In genomic region chr17:4590981-4591453, GRCh38 we compare ENCODE assay signal across 19 cellular contexts. TPM values are rescaled to one million over a fixed set of nuclear protein-coding genes. Genes with fewer than 3 reads are reported as not detected.
DNase-seq lines count a peak whose midpoint lies in the region; TF ChIP-seq lines count a peak whose summit lies in the region.
"Had no signal": no experiment of that assay in that cellular context is flagged by ENCODE, and none has a peak within 500 bp of the region (broad histone marks: within the 10 kb centered on the region; RNA-seq: fewer than 3 reads in every experiment).

No MANE protein-coding gene starts in this region.

- H3K27ac ChIP-seq in PC-9, result no peak overlapping the region
- peak overlapping the region; percentile 70 for H3K27ac ChIP-seq in skeletal muscle tissue (ENCODE audit: low read depth, low read length)
- no peak overlapping the region for H3K27ac ChIP-seq in WERI-Rb-1
- H3K27ac ChIP-seq: KMS-11 had no signal

- H3F3A ChIP-seq in PC-9 (ENCODE audit: insufficient read depth, low read depth), result no peaks in the 10 kb centered on the region

- peak overlapping the region; percentile 0 to 66 (median 53) for H3K9ac ChIP-seq in skeletal muscle tissue (ENCODE audit: low read depth in 1 of 3, low read length in 3 of 3)
- H3K9ac ChIP-seq: KMS-11, SK-N-SH had no signal

- H3K4me3 ChIP-seq in PC-9 (no peak overlapping the region), skeletal muscle tissue (ENCODE audit: low read length in 3 of 3) (peak overlapping the region in 1 of 3 donors; percentile 43), WERI-Rb-1 (ENCODE audit: low read depth, low read length) (no peak overlapping the region)
- H3K4me3 ChIP-seq: GM12878 had no signal

- no peaks in the 10 kb centered on the region for H3K36me3 ChIP-seq in PC-9 (ENCODE audit: low read depth)
- H3K36me3 ChIP-seq in skeletal muscle tissue (ENCODE audit: control insufficient read depth in 3 of 3, insufficient read depth in 3 of 3, low read length in 3 of 3), result peaks cover 7 to 9% (median 8%) of the 10 kb centered on the region in 3 donors
- H3K36me3 ChIP-seq in WERI-Rb-1, result no peaks in the 10 kb centered on the region

- POLR2A ChIA-PET in PC-9 (lab: Charles Lee; ENCODE audit: unreplicated experiment), result no interaction called here

- peaks cover 46% of the 10 kb centered on the region for H3K4me1 Mint-ChIP-seq in nephron

- DNase-seq in NCI-H524 (lab: John Stamatoyannopoulos, UW) (peak; percentile 45 to 52), NCI-H524 treated with DMSO at 0.1 percent for 48 hours (lab: John Stamatoyannopoulos, UW) (no peak), PC-9 (no peak), WERI-Rb-1 (no peak), foreskin melanocyte (no peak), NCI-H146 (lab: John Stamatoyannopoulos, UW) (no peak)
- DNase-seq: CD4-positive, alpha-beta memory T cell; DMS53; GOT3; NCI-H2029; NCI-H748 treated with DMSO at 0.1 percent for 48 hours; NK-92 treated with Interleukin-12 subunit alpha and Interleukin-12 subunit beta, amount 100 ng/mL, for 24 hours; SHP77 treated with DMSO at 0.1 percent for 48 hours had no signal

- no peaks in the 10 kb centered on the region for H3K9me3 Mint-ChIP-seq in nephron
- H3K9me3 Mint-ChIP-seq: CD4-positive, alpha-beta memory T cell had no signal

- intact Hi-C loops in PC-9 (cut with micrococcal nuclease; ENCODE audit: unreplicated experiment), result no loop called here

- no TSS peak for BruUV-seq in PC-9 (replicated peaks; lab: Mats Ljungman, UMichigan)

- no peak overlapping the region for H3K4me3 Mint-ChIP-seq in nephron
- H3K4me3 Mint-ChIP-seq: CD4-positive, alpha-beta memory T cell had no signal

- peaks cover 7% of the 10 kb centered on the region for H3K27me3 Mint-ChIP-seq in nephron (ENCODE audit: low read depth)

- H3K4me2 ChIP-seq in PC-9, result 0 out of 2 replicates have a peak overlapping the region, but pooled peaks have one; percentile 9
- H3K4me2 ChIP-seq: KMS-11, SK-N-SH had no signal

- H4K20me1 ChIP-seq in PC-9 (ENCODE audit: insufficient read depth), result no peaks in the 10 kb centered on the region

- no peaks in the 10 kb centered on the region for H3K4me1 ChIP-seq in PC-9 (replicated peaks; ENCODE audit: insufficient read depth)
- H3K4me1 ChIP-seq in skeletal muscle tissue (ENCODE audit: control insufficient read depth in 3 of 3, insufficient read depth in 3 of 3, low read length in 3 of 3), result peaks cover 73 to 89% (median 84%) of the 10 kb centered on the region in 3 donors

- TF ChIP-seq CTCF in PC-9 (conservative IDR thresholded peaks at IDR 0.05) (no peak), nephron (IDR thresholded peaks at IDR 0.05; ENCODE audit: unreplicated experiment in 3 of 3) (no peak), WERI-Rb-1 (IDR thresholded peaks at IDR 0.05; ENCODE audit: low read depth, low read length) (no peak)

- H3K9me3 ChIP-seq in PC-9 (ENCODE audit: insufficient read depth, low read depth) (no peaks in the 10 kb centered on the region), skeletal muscle tissue (ENCODE audit: control insufficient read depth in 3 of 3, low read length in 3 of 3) (no peaks in the 10 kb centered on the region), WERI-Rb-1 (ENCODE audit: severe bottlenecking) (no peaks in the 10 kb centered on the region)
- H3K9me3 ChIP-seq: SK-N-SH had no signal

- peaks cover 63% of the 10 kb centered on the region for H3K27me3 ChIP-seq in PC-9 (ENCODE audit: insufficient read depth, low read depth)
- no peaks in the 10 kb centered on the region for H3K27me3 ChIP-seq in skeletal muscle tissue (ENCODE audit: control insufficient read depth in 3 of 3, insufficient read depth in 3 of 3, low read length in 3 of 3)
- H3K27me3 ChIP-seq in WERI-Rb-1 (ENCODE audit: insufficient read depth, low read depth, severe bottlenecking), result no peaks in the 10 kb centered on the region

- no peak overlapping the region for H2AFZ ChIP-seq in PC-9

- no peaks in the 10 kb centered on the region for H3K9me2 ChIP-seq in PC-9 (ENCODE audit: insufficient read depth)
- H3K9me2 ChIP-seq: SK-N-SH had no signal

- no peaks in the 10 kb centered on the region for H3K79me2 ChIP-seq in PC-9 (ENCODE audit: low read depth)

- H3K27ac Mint-ChIP-seq in nephron, result peak overlapping the region in 2 of 3 experiments; percentile 8
- H3K27ac Mint-ChIP-seq: CD4-positive, alpha-beta memory T cell had no signal

- peaks cover 13% of the 10 kb centered on the region for H3K36me3 Mint-ChIP-seq in nephron (ENCODE audit: low read depth)
- H3K36me3 Mint-ChIP-seq: CD4-positive, alpha-beta memory T cell had no signal

- CTCF ChIA-PET in PC-9 (lab: Charles Lee), result no interaction called here

RNA-seq across cellular contexts. Expression of gene SMTNL2, which starts 6.7 kb away (rescaled TPM):
- not detected in 2 replicates for total RNA-seq in PC-9 (2021)
- total RNA-seq in skeletal muscle tissue, result 74.1 TPM
- total RNA-seq: CD4-positive, alpha-beta memory T cell; GM12878; HT1080 had no signal

RNA-seq across cellular contexts. Expression of gene GGT6, which starts 30.6 kb away (rescaled TPM):
- 3.7 and 7.5 TPM in 2 replicates for total RNA-seq in PC-9 (2021)
- not detected for total RNA-seq in skeletal muscle tissue
- total RNA-seq: CD4-positive, alpha-beta memory T cell; HT1080 had no signal

RNA-seq across cellular contexts. Expression of gene MYBBP1A, which starts 35.8 kb away (rescaled TPM):
- 76.3 and 89.1 TPM in 2 replicates for total RNA-seq in PC-9 (2021)
- total RNA-seq in skeletal muscle tissue, result 30.3 TPM

RNA-seq across cellular contexts. Expression of gene ALOX15, which starts 50.5 kb away (rescaled TPM):
- 1.8 and 2.8 TPM in 2 replicates for total RNA-seq in PC-9 (2021)
- 0.52 TPM for total RNA-seq in skeletal muscle tissue
- total RNA-seq: HT1080 had no signal

Comparison
In these comparisons a context has a peak if more than half of its experiments do, and no peak if none do; other contexts are left out.
1. DNase-seq: peak in NCI-H524 (2 of 2); none in NCI-H524 treated with DMSO at 0.1 percent for 48 hours (single experiment), PC-9 (0 of 2), WERI-Rb-1 (single experiment), foreskin melanocyte (single experiment) and NCI-H146 (single experiment).
2. RNA of gene SMTNL2, which starts 6.7 kb away (total RNA-seq): 74.1 TPM in skeletal muscle tissue (single experiment); not detected in PC-9; every median in the first group is over 10 times any median in the second.